26 cellular contexts compared by ENCODE assay signal in genomic region chr9:113452206-113452605, GRCh38. TPM values are rescaled to one million over a fixed set of nuclear protein-coding genes. Genes with fewer than 3 reads are reported as not detected.
"Had no signal": no experiment of that assay in that cellular context is flagged by ENCODE, and none has a peak within 500 bp of the region (broad histone marks: within the 10 kb centered on the region; RNA-seq: fewer than 3 reads in every experiment).

No MANE protein-coding gene starts in this region.

- H3K27ac ChIP-seq: body of pancreas, SJCRH30, VCaP had no signal

- H3K36me3 ChIP-seq: SJCRH30 had no signal

- H3K4me3 ChIP-seq: body of pancreas, SJCRH30 had no signal

- H3K4me3 Mint-ChIP-seq: activated CD8-positive, alpha-beta memory T cell treated with anti-CD3 and anti-CD28 coated beads, Interleukin-2, amount 10 ng/mL, durations not matched to agents 7 days and 5 days; activated naive CD4-positive, alpha-beta T cell treated with anti-CD3 and anti-CD28 coated beads, Interleukin-2, amount 50 U/mL, for 24 hours; activated T-cell treated with anti-CD3 and anti-CD28 coated beads, Interleukin-2, amount 50 U/mL, for 24 hours; activated T-helper 1 cell treated with anti-CD3 and anti-CD28 coated beads, Interleukin-12 subunit alpha, Interleukin-12 subunit beta, Interleukin-2, Interleukin-4 antibody, amounts not matched to agents 30 ng/mL and 10 ng/mL and 1 ng/mL, durations not matched to agents 14 hours and 24 hours and 36 hours; T-cell had no signal

- H3K36me3 Mint-ChIP-seq: activated CD8-positive, alpha-beta memory T cell treated with anti-CD3 and anti-CD28 coated beads, Interleukin-2, amount 10 ng/mL, durations not matched to agents 7 days and 5 days; activated naive CD4-positive, alpha-beta T cell treated with anti-CD3 and anti-CD28 coated beads, Interleukin-2, amount 50 U/mL, for 24 hours; T-cell had no signal

- ATAC-seq: activated CD8-positive, alpha-beta memory T cell treated with anti-CD3 and anti-CD28 coated beads, Interleukin-2, amount 10 ng/mL, durations not matched to agents 7 days and 5 days; body of pancreas; Panc1; Right ventricle myocardium inferior; T-cell had no signal

- H3K27me3 Mint-ChIP-seq: activated CD8-positive, alpha-beta memory T cell treated with anti-CD3 and anti-CD28 coated beads, Interleukin-2, amount 10 ng/mL, durations not matched to agents 7 days and 5 days; activated naive CD4-positive, alpha-beta T cell treated with anti-CD3 and anti-CD28 coated beads, Interleukin-2, amount 50 U/mL, for 24 hours; activated T-cell treated with anti-CD3 and anti-CD28 coated beads, Interleukin-2, amount 50 U/mL, for 24 hours; T-cell had no signal

- DNase-seq: activated CD4-positive, alpha-beta T cell treated with anti-CD3 and anti-CD28 coated beads for 4 hours; activated CD8-positive, alpha-beta memory T cell treated with anti-CD3 and anti-CD28 coated beads, Interleukin-2, amount 10 ng/mL, durations not matched to agents 7 days and 5 days; activated effector memory CD4-positive, alpha-beta T cell treated with Interleukin-2 at 50 U/mL for 16 hours; activated naive CD4-positive, alpha-beta T cell; activated T-cell treated with anti-CD3 and anti-CD28 coated beads, Interleukin-2, amount 50 U/mL, for 24 hours; aorta; body of pancreas; central memory CD4-positive, alpha-beta T cell; Karpas-422; NCI-H1105 treated with DMSO at 0.1 percent for 48 hours; NCI-H1436 treated with DMSO at 0.1 percent for 48 hours; NCI-H187 treated with DMSO at 0.1 percent for 48 hours; NCI-H2107; NCI-H2171 treated with DMSO at 0.1 percent for 48 hours; NCI-H226; NCI-H526 treated with DMSO at 0.1 percent for 48 hours; NCI-H82; RPMI8226; SJCRH30; T-cell had no signal

- H3K27me3 ChIP-seq: body of pancreas, SJCRH30 had no signal

- FAIRE-seq: bronchial epithelial cell had no signal

- H3K27ac Mint-ChIP-seq: activated CD8-positive, alpha-beta memory T cell treated with anti-CD3 and anti-CD28 coated beads, Interleukin-2, amount 10 ng/mL, durations not matched to agents 7 days and 5 days; activated naive CD4-positive, alpha-beta T cell treated with anti-CD3 and anti-CD28 coated beads, Interleukin-2, amount 50 U/mL, for 24 hours; activated T-cell treated with anti-CD3 and anti-CD28 coated beads, Interleukin-2, amount 50 U/mL, for 24 hours; activated T-helper 1 cell treated with anti-CD3 and anti-CD28 coated beads, Interleukin-12 subunit alpha, Interleukin-12 subunit beta, Interleukin-2, Interleukin-4 antibody, amounts not matched to agents 30 ng/mL and 10 ng/mL and 1 ng/mL, durations not matched to agents 14 hours and 24 hours and 36 hours; T-cell had no signal

- H3K9me3 ChIP-seq: body of pancreas, SJCRH30 had no signal

- H3K9me3 Mint-ChIP-seq: activated naive CD4-positive, alpha-beta T cell treated with anti-CD3 and anti-CD28 coated beads, Interleukin-2, amount 50 U/mL, for 24 hours; activated T-cell treated with anti-CD3 and anti-CD28 coated beads, Interleukin-2, amount 50 U/mL, for 24 hours; activated T-helper 1 cell treated with anti-CD3 and anti-CD28 coated beads, Interleukin-12 subunit alpha, Interleukin-12 subunit beta, Interleukin-2, Interleukin-4 antibody, amounts not matched to agents 30 ng/mL and 10 ng/mL and 1 ng/mL, durations not matched to agents 14 hours and 24 hours and 36 hours; T-cell had no signal

- H3K4me1 Mint-ChIP-seq: activated naive CD4-positive, alpha-beta T cell treated with anti-CD3 and anti-CD28 coated beads, Interleukin-2, amount 50 U/mL, for 24 hours; T-cell had no signal

RNA-seq across cellular contexts. Expression of gene C9orf43, which starts 41.7 kb away (rescaled TPM):
- polyA plus RNA-seq: aorta had no signal
